8 cellular contexts compared by ENCODE assay signal in the genomic region with DNA sequence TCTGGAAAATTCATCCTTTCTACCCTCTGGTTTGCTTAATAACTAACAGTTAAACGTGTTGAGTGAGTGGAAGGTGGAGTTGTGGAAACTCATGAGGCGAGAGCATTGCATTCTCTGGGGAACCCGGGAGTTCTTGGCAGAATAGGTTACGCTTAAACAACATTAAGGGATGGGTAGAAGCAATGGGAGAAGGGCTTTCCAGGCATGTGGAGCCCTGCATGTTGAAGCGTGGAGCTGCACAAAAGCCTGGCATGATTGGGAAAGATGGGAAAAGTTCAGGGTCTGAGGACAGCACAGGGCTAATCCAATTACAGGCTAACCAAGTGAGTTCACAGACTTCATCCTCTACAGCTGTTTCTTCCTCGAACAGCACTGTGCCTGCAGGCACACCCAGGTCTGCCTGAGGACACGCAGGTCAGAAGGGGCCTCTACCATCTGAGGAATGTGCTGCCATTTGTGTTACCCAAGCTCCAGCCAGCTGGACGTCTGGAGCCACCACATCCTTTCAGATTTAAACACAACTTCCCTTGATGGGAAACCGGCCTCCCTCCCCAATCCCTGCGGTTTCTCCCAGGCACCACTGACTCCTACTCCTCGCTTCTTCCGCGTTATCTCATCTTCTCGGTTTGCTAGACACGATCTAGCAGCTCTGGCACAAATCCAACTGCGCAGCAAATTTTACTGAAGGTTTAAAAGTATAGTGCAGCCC.
DNase-seq lines count a peak whose midpoint lies in the region; ATAC-seq and TF ChIP-seq lines count a peak whose summit lies in the region.

No MANE protein-coding gene starts in this region.

- H3K27ac ChIP-seq in iPS-18a (ENCODE audit: low read length): peak overlapping the region; percentile 79

- POLR2A ChIA-PET in HEK293T (lab: Yijun Ruan, JAX): interaction anchor here (1.3 kb wide), 1 partner anchor 16 kb away, joined by 3 read pairs; no protein-coding TSS in a partner anchor

- DNase-seq in HS-27A (ENCODE audit: low read depth): peak; percentile 68
- peak; percentile 88 for DNase-seq in astrocyte of the spinal cord (ENCODE audit: low read depth, low spot score)
- peak; percentile 46 for DNase-seq in smooth muscle cell of the brain vasculature (ENCODE audit: low read depth, low spot score)
- no peak for DNase-seq in HEK293T (ENCODE audit: extremely low spot score)
- DNase-seq in RPMI8226: no peak
- no peak for DNase-seq in GM19240 (ENCODE audit: insufficient read length, low spot score)

- H3K9ac ChIP-seq in iPS-18a (ENCODE audit: low read length): peak overlapping the region; percentile 44

- no peak for ATAC-seq in GM18858 (IDR thresholded peaks at IDR 0.05; ENCODE audit: unreplicated experiment)

- CTCF ChIA-PET in HEK293T (lab: Yijun Ruan, JAX): no interaction called here

- peaks cover 3% of the 10 kb centered on the region for H3K36me3 ChIP-seq in iPS-18a (ENCODE audit: control insufficient read depth, low read depth, low read length)

- no peaks in the 10 kb centered on the region for H3K27me3 ChIP-seq in iPS-18a (ENCODE audit: control insufficient read depth, insufficient read depth, low read length)

- H3K4me1 ChIP-seq in iPS-18a (ENCODE audit: control insufficient read depth, low read depth, low read length): peaks cover 23% of the 10 kb centered on the region

- H3K4me3 ChIP-seq in astrocyte of the spinal cord (ENCODE audit: low read depth, low read length) (no peak overlapping the region), iPS-18a (ENCODE audit: low read length) (peak overlapping the region; percentile 17)

- no peak for TF ChIP-seq CTCF in astrocyte of the spinal cord (IDR thresholded peaks at IDR 0.05; ENCODE audit: low read depth, low read length)

- H3K9me3 ChIP-seq in iPS-18a (ENCODE audit: control insufficient read depth, low read depth, low read length): no peaks in the 10 kb centered on the region

- in situ Hi-C loops in astrocyte of the spinal cord (cut with HindIII; ENCODE audit: low sequenced_read_pairs): no loop called here

TF ChIP-seq in HEK293T, 16 proteins besides CTCF, POLR2A, EP300 and RAD21:
- no peak for TF ChIP-seq HDGF (IDR thresholded peaks at IDR 0.05; ENCODE audit: borderline replicate concordance)
- no peak for TF ChIP-seq ELF4 (IDR thresholded peaks at IDR 0.05)
- TF ChIP-seq CTBP1 (IDR thresholded peaks at IDR 0.05; ENCODE audit: borderline replicate concordance): no peak
- TF ChIP-seq LEF1 (IDR thresholded peaks at IDR 0.05; ENCODE audit: borderline replicate concordance): no peak
- no peak for TF ChIP-seq BHLHE40 (IDR thresholded peaks at IDR 0.05; ENCODE audit: borderline replicate concordance)
- TF ChIP-seq SP1 (IDR thresholded peaks at IDR 0.05): no peak
- no peak for TF ChIP-seq FOXA1 (IDR thresholded peaks at IDR 0.05)
- no peak for TF ChIP-seq NFRKB (IDR thresholded peaks at IDR 0.05)
- TF ChIP-seq FOXM1 (IDR thresholded peaks at IDR 0.05; ENCODE audit: borderline replicate concordance): no peak
- no peak for TF ChIP-seq L3MBTL2 (conservative IDR thresholded peaks at IDR 0.05)
- no peak for TF ChIP-seq FOXK2 (IDR thresholded peaks at IDR 0.05)

Comparison
In these comparisons a context has a peak if more than half of its experiments do, and no peak if none do; other contexts are left out.
1. DNase-seq: peak in HS-27A (single experiment), astrocyte of the spinal cord (single experiment) and smooth muscle cell of the brain vasculature (single experiment); none in HEK293T (single experiment), RPMI8226 (single experiment) and GM19240 (single experiment).